ENCODE assay signal across 1 cellular context in the genomic region with DNA sequence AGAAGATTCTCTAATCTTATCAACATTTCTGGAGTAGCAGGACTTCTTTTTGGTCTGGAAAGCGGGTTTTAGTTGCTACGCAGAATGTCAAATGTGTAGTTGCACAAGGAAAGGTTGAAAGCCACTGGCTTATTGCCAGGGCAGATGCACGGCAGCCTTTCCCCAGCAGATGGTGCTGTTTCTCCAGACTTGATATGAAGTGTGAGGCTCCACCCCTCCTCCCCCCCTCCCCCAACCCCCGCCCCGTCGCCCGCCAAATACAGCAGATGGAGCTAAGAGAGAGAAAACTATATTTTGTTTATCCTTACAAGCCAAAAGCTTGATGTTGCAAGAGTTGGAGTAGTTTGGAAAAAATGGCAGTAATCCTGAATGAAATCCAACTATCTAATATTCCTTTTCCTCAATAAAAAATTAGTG.
A peak's percentile ranks its signal among the peaks of the same experiment; 100 is the strongest.
TF ChIP-seq lines count a peak whose summit lies in the region.

No MANE protein-coding gene starts in this region.

TF ChIP-seq in H1, 55 proteins besides CTCF, POLR2A, EP300 and RAD21:
- TF ChIP-seq CEBPB (IDR thresholded peaks at IDR 0.05; ENCODE audit: low read depth, low read length): 0 out of 2 replicates have a peak, but pooled peaks have one; percentile 15
- TF ChIP-seq, protein P1, sequence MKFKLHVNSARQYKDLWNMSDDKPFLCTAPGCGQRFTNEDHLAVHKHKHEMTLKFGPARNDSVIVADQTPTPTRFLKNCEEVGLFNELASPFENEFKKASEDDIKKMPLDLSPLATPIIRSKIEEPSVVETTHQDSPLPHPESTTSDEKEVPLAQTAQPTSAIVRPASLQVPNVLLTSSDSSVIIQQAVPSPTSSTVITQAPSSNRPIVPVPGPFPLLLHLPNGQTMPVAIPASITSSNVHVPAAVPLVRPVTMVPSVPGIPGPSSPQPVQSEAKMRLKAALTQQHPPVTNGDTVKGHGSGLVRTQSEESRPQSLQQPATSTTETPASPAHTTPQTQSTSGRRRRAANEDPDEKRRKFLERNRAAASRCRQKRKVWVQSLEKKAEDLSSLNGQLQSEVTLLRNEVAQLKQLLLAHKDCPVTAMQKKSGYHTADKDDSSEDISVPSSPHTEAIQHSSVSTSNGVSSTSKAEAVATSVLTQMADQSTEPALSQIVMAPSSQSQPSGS (IDR thresholded peaks at IDR 0.05; ENCODE audit: low read length): no peak
